In genomic region chr3:196216081-196216564, GRCh38 we compare ENCODE assay signal across 13 cellular contexts. TPM values are rescaled to one million over a fixed set of nuclear protein-coding genes. Genes with fewer than 3 reads are reported as not detected.
DNase-seq lines count a peak whose midpoint lies in the region; ATAC-seq, FAIRE-seq and TF ChIP-seq lines count a peak whose summit lies in the region.
"Had no signal": no experiment of that assay in that cellular context is flagged by ENCODE, and none has a peak within 500 bp of the region (broad histone marks: within the 10 kb centered on the region; RNA-seq: fewer than 3 reads in every experiment).

Gene SLC51A, plus strand, starts transcription at chr3:196216534. Its CDS starts 179 bp downstream, at chr3:196216713.

- peak within 1 kb of the TSS; percentile 47 for H3K9ac ChIP-seq in HepG2 (ENCODE audit: insufficient read depth, low read depth, low read length)

- H3K36me3 ChIP-seq in adrenal gland (replicated peaks in 1 of 2) (no peaks in the 10 kb centered on the region), HepG2 (replicated peaks in 1 of 2; ENCODE audit: control insufficient read depth in 1 of 2, insufficient read depth in 2 of 2, low read length in 2 of 2) (no peaks in the 10 kb centered on the region)
- H3K36me3 ChIP-seq: heart right ventricle had no signal

- POLR2A ChIA-PET in activated CD8-positive, alpha-beta T cell treated with anti-CD3 and anti-CD28 coated beads for 36 hours (lab: Charles Lee) = interaction anchor here (1.4 kb wide), 1 partner anchor 9 kb away, joined by 3 read pairs; no protein-coding TSS in a partner anchor
- POLR2A ChIA-PET in activated CD8-positive, alpha-beta T cell treated with anti-CD3 and anti-CD28 coated beads, Interleukin-2, amount 10 ng/mL, durations not matched to agents 7 days and 5 days (lab: Charles Lee) = no interaction called here
- POLR2A ChIA-PET in HepG2 (lab: Yijun Ruan, JAX) = interaction anchor here (1.9 to 2.8 kb wide), 2 partner anchors 11 to 14 kb away, joined by 7 to 13 read pairs; no protein-coding TSS in a partner anchor

- H3K9me3 ChIP-seq in adrenal gland (replicated peaks in 1 of 3) = no peaks in the 10 kb centered on the region
- no peaks in the 10 kb centered on the region for H3K9me3 ChIP-seq in HepG2 (ENCODE audit: low read length)
- H3K9me3 ChIP-seq: heart right ventricle had no signal

- no peak within 1 kb of the TSS for H2AFZ ChIP-seq in HepG2 (ENCODE audit: low read length)

- TF ChIP-seq RAD21 in HepG2 (CRISPR knock-in tag; IDR thresholded peaks at IDR 0.05) = no peak

- CTCF ChIA-PET in activated CD8-positive, alpha-beta T cell treated with anti-CD3 and anti-CD28 coated beads for 36 hours (lab: Charles Lee) = interaction anchor here (1.8 kb wide), 1 partner anchor 142 kb away, joined by 4 read pairs; no protein-coding TSS in a partner anchor
- CTCF ChIA-PET in activated CD8-positive, alpha-beta T cell treated with anti-CD3 and anti-CD28 coated beads, Interleukin-2, amount 10 ng/mL, durations not matched to agents 7 days and 5 days (lab: Charles Lee) = no interaction called here
- CTCF ChIA-PET in HepG2 (lab: Yijun Ruan, JAX; ENCODE audit: low intra/inter-chr PET ratio, low total read pairs) = no interaction called here

- no peaks in the 10 kb centered on the region for H3K36me3 Mint-ChIP-seq in activated CD8-positive, alpha-beta T cell treated with anti-CD3 and anti-CD28 coated beads for 36 hours (ENCODE audit: low read depth)
- no peaks in the 10 kb centered on the region for H3K36me3 Mint-ChIP-seq in activated CD8-positive, alpha-beta T cell treated with anti-CD3 and anti-CD28 coated beads, Interleukin-2, amount 10 ng/mL, durations not matched to agents 7 days and 5 days (ENCODE audit: low read depth)
- H3K36me3 Mint-ChIP-seq in stimulated activated memory B cell treated with anti-CD40 and anti-IgM and Interleukin-4, amounts not matched to agents 10 μg/mL and 1 μg/mL and 100 μg/mL, for 72 hours = no peaks in the 10 kb centered on the region
- H3K36me3 Mint-ChIP-seq: activated CD8-positive, alpha-beta memory T cell treated with anti-CD3 and anti-CD28 coated beads, Interleukin-2, amount 10 ng/mL, durations not matched to agents 7 days and 5 days had no signal

- H3K4me3 Mint-ChIP-seq in activated CD8-positive, alpha-beta T cell treated with anti-CD3 and anti-CD28 coated beads for 36 hours = no peak within 1 kb of the TSS
- H3K4me3 Mint-ChIP-seq in activated CD8-positive, alpha-beta T cell treated with anti-CD3 and anti-CD28 coated beads, Interleukin-2, amount 10 ng/mL, durations not matched to agents 7 days and 5 days = no peak within 1 kb of the TSS
- peak within 1 kb of the TSS; percentile 42 for H3K4me3 Mint-ChIP-seq in stimulated activated memory B cell treated with anti-CD40 and anti-IgM and Interleukin-4, amounts not matched to agents 10 μg/mL and 1 μg/mL and 100 μg/mL, for 72 hours
- H3K4me3 Mint-ChIP-seq: activated CD8-positive, alpha-beta memory T cell treated with anti-CD3 and anti-CD28 coated beads, Interleukin-2, amount 10 ng/mL, durations not matched to agents 7 days and 5 days had no signal

- H3K4me1 ChIP-seq in adrenal gland (replicated peaks in 1 of 2) (peaks cover 20 to 45% of the 10 kb centered on the region in 2 donors), HepG2 (ENCODE audit: insufficient read depth, low read length) (peaks cover 88% of the 10 kb centered on the region)

- BruUV-seq in HepG2 (replicated peaks; lab: Mats Ljungman, UMichigan) = no TSS peak

- no peak within 1 kb of the TSS for H3K4me3 ChIP-seq in adrenal gland
- peak within 1 kb of the TSS; percentile 55 to 79 (median 63) for H3K4me3 ChIP-seq in HepG2 (replicated peaks in 1 of 3; ENCODE audit: insufficient read depth in 1 of 3, low read depth in 2 of 3, low read length in 3 of 3)
- H3K4me3 ChIP-seq: heart right ventricle had no signal

- TF ChIP-seq POLR2A in adrenal gland (IDR thresholded peaks at IDR 0.05) (no peak), HepG2 (IDR thresholded peaks at IDR 0.05; ENCODE audit: insufficient read depth in 1 of 2, low read depth in 2 of 2, low read length in 2 of 2) (no peak; a peak in 1 of 4 replicates)

- peak within 1 kb of the TSS; percentile 79 for H3K4me2 ChIP-seq in HepG2 (ENCODE audit: low read depth, low read length)

- FAIRE-seq in HepG2 (lab: Jason Lieb, UNC) = no peak

- intact Hi-C loops in activated CD8-positive, alpha-beta T cell treated with anti-CD3 and anti-CD28 coated beads for 36 hours (cut with micrococcal nuclease) = no loop called here
- intact Hi-C loops in adrenal gland (cut with DNase I) (no loop called here), HepG2 (cut with micrococcal nuclease; ENCODE audit: unreplicated experiment) (no loop called here)

- TF ChIP-seq EP300 in HepG2 (IDR thresholded peaks at IDR 0.05; ENCODE audit: low read depth in 2 of 2, low read length in 2 of 2) = no peak
- TF ChIP-seq EP300 in HepG2 (CRISPR knock-in tag; IDR thresholded peaks at IDR 0.05; ENCODE audit: borderline replicate concordance) = no peak

- no peaks in the 10 kb centered on the region for H3K27me3 ChIP-seq in adrenal gland
- H3K27me3 ChIP-seq in HepG2 (ENCODE audit: control insufficient read depth in 1 of 2, insufficient read depth in 2 of 2, low read length in 2 of 2) = no peaks in the 10 kb centered on the region; a peak in 1 of 5 replicates

- no peak for ATAC-seq in activated CD8-positive, alpha-beta T cell treated with anti-CD3 and anti-CD28 coated beads for 36 hours
- ATAC-seq in activated CD8-positive, alpha-beta T cell treated with anti-CD3 and anti-CD28 coated beads, Interleukin-2, amount 10 ng/mL, durations not matched to agents 7 days and 5 days = no peak
- peak; percentile 59 for ATAC-seq in HepG2
- no peak for ATAC-seq in stimulated activated memory B cell treated with anti-CD40 and anti-IgM and Interleukin-4, amounts not matched to agents 10 μg/mL and 1 μg/mL and 100 μg/mL, for 72 hours
- ATAC-seq in GM21526 (IDR thresholded peaks at IDR 0.05; ENCODE audit: low FRiP score, unreplicated experiment) = no peak
- no peak for ATAC-seq in HG02610 (IDR thresholded peaks at IDR 0.05; ENCODE audit: unreplicated experiment)
- ATAC-seq: activated CD8-positive, alpha-beta memory T cell treated with anti-CD3 and anti-CD28 coated beads, Interleukin-2, amount 10 ng/mL, durations not matched to agents 7 days and 5 days; heart right ventricle had no signal

- 58 to 68% (median 59%) methylated on average over 1 to 15 of the region's 15 CpGs for WGBS in adrenal gland, 4 donors
- 0% methylated on average over 6 of the region's 15 CpGs for WGBS in HepG2 (ENCODE audit: low lambda C conversion rate)

- in situ Hi-C loops in HepG2 (cut with HindIII; ENCODE audit: extremely low pct_ligation_motif_present, low pct_unique_long_range_greater_than_20kb) = no loop called here

- peak within 1 kb of the TSS; percentile 46 for H3K27ac Mint-ChIP-seq in activated CD8-positive, alpha-beta T cell treated with anti-CD3 and anti-CD28 coated beads for 36 hours
- H3K27ac Mint-ChIP-seq in activated CD8-positive, alpha-beta T cell treated with anti-CD3 and anti-CD28 coated beads, Interleukin-2, amount 10 ng/mL, durations not matched to agents 7 days and 5 days = no peak within 1 kb of the TSS
- H3K27ac Mint-ChIP-seq in stimulated activated memory B cell treated with anti-CD40 and anti-IgM and Interleukin-4, amounts not matched to agents 10 μg/mL and 1 μg/mL and 100 μg/mL, for 72 hours = peak within 1 kb of the TSS; percentile 26
- H3K27ac Mint-ChIP-seq: activated CD8-positive, alpha-beta memory T cell treated with anti-CD3 and anti-CD28 coated beads, Interleukin-2, amount 10 ng/mL, durations not matched to agents 7 days and 5 days had no signal

- peak within 1 kb of the TSS in 3 of 5 donors; percentile 46 to 85 (median 84) for H3K27ac ChIP-seq in adrenal gland
- H3K27ac ChIP-seq in HepG2 (ENCODE audit: extremely low read length, insufficient read depth, low read length) = peak within 1 kb of the TSS; percentile 71
- H3K27ac ChIP-seq: heart right ventricle had no signal

- no peaks in the 10 kb centered on the region for H3K9me3 Mint-ChIP-seq in activated CD8-positive, alpha-beta T cell treated with anti-CD3 and anti-CD28 coated beads for 36 hours
- H3K9me3 Mint-ChIP-seq in activated CD8-positive, alpha-beta T cell treated with anti-CD3 and anti-CD28 coated beads, Interleukin-2, amount 10 ng/mL, durations not matched to agents 7 days and 5 days (ENCODE audit: insufficient read depth) = no peaks in the 10 kb centered on the region
- no peaks in the 10 kb centered on the region for H3K9me3 Mint-ChIP-seq in stimulated activated memory B cell treated with anti-CD40 and anti-IgM and Interleukin-4, amounts not matched to agents 10 μg/mL and 1 μg/mL and 100 μg/mL, for 72 hours

- H3K79me2 ChIP-seq in HepG2 (ENCODE audit: insufficient read depth, low read length) = no peaks in the 10 kb centered on the region

- no peak for DNase-seq in activated CD8-positive, alpha-beta T cell treated with anti-CD3 and anti-CD28 coated beads for 36 hours
- DNase-seq in activated CD8-positive, alpha-beta T cell treated with anti-CD3 and anti-CD28 coated beads, Interleukin-2, amount 10 ng/mL, durations not matched to agents 7 days and 5 days = no peak
- DNase-seq in adrenal gland (no peak), HepG2 (ENCODE audit: low spot score) (no peak), superior temporal gyrus (ENCODE audit: extremely low spot score) (no peak)
- DNase-seq: activated CD8-positive, alpha-beta memory T cell treated with anti-CD3 and anti-CD28 coated beads, Interleukin-2, amount 10 ng/mL, durations not matched to agents 7 days and 5 days; DMS79 treated with DMSO at 0.1 percent for 48 hours; heart right ventricle; NCI-H2227 treated with DMSO at 0.1 percent for 48 hours had no signal

- no peaks in the 10 kb centered on the region for H3K27me3 Mint-ChIP-seq in activated CD8-positive, alpha-beta T cell treated with anti-CD3 and anti-CD28 coated beads for 36 hours
- no peaks in the 10 kb centered on the region for H3K27me3 Mint-ChIP-seq in activated CD8-positive, alpha-beta T cell treated with anti-CD3 and anti-CD28 coated beads, Interleukin-2, amount 10 ng/mL, durations not matched to agents 7 days and 5 days (ENCODE audit: low read depth)
- no peaks in the 10 kb centered on the region for H3K27me3 Mint-ChIP-seq in stimulated activated memory B cell treated with anti-CD40 and anti-IgM and Interleukin-4, amounts not matched to agents 10 μg/mL and 1 μg/mL and 100 μg/mL, for 72 hours
- H3K27me3 Mint-ChIP-seq: activated CD8-positive, alpha-beta memory T cell treated with anti-CD3 and anti-CD28 coated beads, Interleukin-2, amount 10 ng/mL, durations not matched to agents 7 days and 5 days had no signal

- H4K20me1 ChIP-seq in HepG2 (ENCODE audit: insufficient read depth, low read length) = no peaks in the 10 kb centered on the region

- peaks cover 17% of the 10 kb centered on the region for H3K4me1 Mint-ChIP-seq in activated CD8-positive, alpha-beta T cell treated with anti-CD3 and anti-CD28 coated beads for 36 hours (ENCODE audit: low read depth)
- H3K4me1 Mint-ChIP-seq in activated CD8-positive, alpha-beta T cell treated with anti-CD3 and anti-CD28 coated beads, Interleukin-2, amount 10 ng/mL, durations not matched to agents 7 days and 5 days (ENCODE audit: low read depth) = peaks cover 20% of the 10 kb centered on the region
- peaks cover 22% of the 10 kb centered on the region for H3K4me1 Mint-ChIP-seq in stimulated activated memory B cell treated with anti-CD40 and anti-IgM and Interleukin-4, amounts not matched to agents 10 μg/mL and 1 μg/mL and 100 μg/mL, for 72 hours

- no peak for TF ChIP-seq CTCF in activated CD8-positive, alpha-beta T cell treated with anti-CD3 and anti-CD28 coated beads for 36 hours (IDR thresholded peaks at IDR 0.05)
- TF ChIP-seq CTCF in adrenal gland (IDR thresholded peaks at IDR 0.05) (no peak), HepG2 (CRISPR knock-in tag; IDR thresholded peaks at IDR 0.05) (no peak)

RNA-seq across cellular contexts. Expression of gene SLC51A, which starts in this region (rescaled TPM):
- not detected for total RNA-seq in activated CD8-positive, alpha-beta T cell treated with anti-CD3 and anti-CD28 coated beads for 36 hours
- total RNA-seq in activated CD8-positive, alpha-beta T cell treated with anti-CD3 and anti-CD28 coated beads, Interleukin-2, amount 10 ng/mL, durations not matched to agents 7 days and 5 days = not detected
- total RNA-seq in adrenal gland (10 to 100 TPM in 4 of 8 donors, 1 to 10 TPM in 4; 1.2 to 73.1 (median 10.4) TPM), HepG2 (2016; rRNA removed; fragmentation: Illumina TruSeq; extraction: Trizol) (3.8 and 4.3 TPM in 2 replicates)
- polyA plus RNA-seq in adrenal gland (10 to 100 TPM in 2 of 3 donors, 1 to 10 TPM in 1; 3.7 to 45.5 (median 35.0) TPM), HepG2 (2011; rRNA removed) (48.8 and 96.4 TPM in 2 replicates)
- total RNA-seq in HepG2 (2016; cell fraction: cytosol; rRNA removed; fragmentation: Illumina TruSeq; extraction: Trizol; ENCODE audit: low read depth) = 1.8 and 2.1 TPM in 2 replicates
- total RNA-seq in HepG2 (2016; cell fraction: insoluble cytoplasmic fraction; rRNA removed; fragmentation: Illumina TruSeq; extraction: Trizol) = 2.3 and 4.7 TPM in 2 replicates
- 1.2 and 1.5 TPM in 2 replicates for total RNA-seq in HepG2 (2016; cell fraction: membrane; rRNA removed; fragmentation: Illumina TruSeq; extraction: Trizol)
- total RNA-seq in HepG2 (2016; cell fraction: nucleus; rRNA removed; fragmentation: Illumina TruSeq; extraction: Trizol) = 3.7 and 5.8 TPM in 2 replicates
- 21.3 and 40.5 TPM in 2 replicates for polyA plus RNA-seq in HepG2 (2011; cell fraction: cytosol; rRNA removed)
- polyA plus RNA-seq in HepG2 (2011; cell fraction: nucleus; rRNA removed) = 286 and 508 TPM in 2 replicates
- 60.6 and 133 TPM in 2 replicates for polyA plus RNA-seq in HepG2 (2012)
- 1.3 and 1.5 TPM in 2 replicates for polyA plus RNA-seq in HepG2 (2016; cell fraction: cytosol; fragmentation: Illumina TruSeq; extraction: Trizol; ENCODE audit: low read depth)
- polyA plus RNA-seq in HepG2 (2016; cell fraction: insoluble cytoplasmic fraction; fragmentation: Illumina TruSeq; extraction: Trizol; ENCODE audit: low read depth) = 1.2 and 2.5 TPM in 2 replicates
- 1.7 TPM in 2 replicates for polyA plus RNA-seq in HepG2 (2016; cell fraction: membrane; fragmentation: Illumina TruSeq; extraction: Trizol; ENCODE audit: low read depth)
- 9.4 and 12.9 TPM in 2 replicates for polyA plus RNA-seq in HepG2 (2016; cell fraction: nucleus; fragmentation: Illumina TruSeq; extraction: Trizol; ENCODE audit: insufficient read depth, low read depth)
- 29.6 TPM in 1 of 2 replicates, not detected in the other for polyA minus RNA-seq in HepG2 (2011; rRNA and poly(A)+ RNA removed; ENCODE audit: low replicate concordance)
- 7.6 and 19.3 TPM in 2 replicates for polyA minus RNA-seq in HepG2 (2011; cell fraction: cytosol; rRNA and poly(A)+ RNA removed)
- polyA minus RNA-seq in HepG2 (2011; cell fraction: nucleus; rRNA and poly(A)+ RNA removed) = 24.8 and 52.6 TPM in 2 replicates
- total RNA-seq: activated CD8-positive, alpha-beta memory T cell treated with anti-CD3 and anti-CD28 coated beads, Interleukin-2, amount 10 ng/mL, durations not matched to agents 7 days and 5 days; urinary bladder had no signal

Comparison
In these comparisons a context has a peak if more than half of its experiments do, and no peak if none do; other contexts are left out.
1. H3K4me3 ChIP-seq: peak in HepG2 (3 of 3); none in adrenal gland (0 of 4).